In the genomic region with DNA sequence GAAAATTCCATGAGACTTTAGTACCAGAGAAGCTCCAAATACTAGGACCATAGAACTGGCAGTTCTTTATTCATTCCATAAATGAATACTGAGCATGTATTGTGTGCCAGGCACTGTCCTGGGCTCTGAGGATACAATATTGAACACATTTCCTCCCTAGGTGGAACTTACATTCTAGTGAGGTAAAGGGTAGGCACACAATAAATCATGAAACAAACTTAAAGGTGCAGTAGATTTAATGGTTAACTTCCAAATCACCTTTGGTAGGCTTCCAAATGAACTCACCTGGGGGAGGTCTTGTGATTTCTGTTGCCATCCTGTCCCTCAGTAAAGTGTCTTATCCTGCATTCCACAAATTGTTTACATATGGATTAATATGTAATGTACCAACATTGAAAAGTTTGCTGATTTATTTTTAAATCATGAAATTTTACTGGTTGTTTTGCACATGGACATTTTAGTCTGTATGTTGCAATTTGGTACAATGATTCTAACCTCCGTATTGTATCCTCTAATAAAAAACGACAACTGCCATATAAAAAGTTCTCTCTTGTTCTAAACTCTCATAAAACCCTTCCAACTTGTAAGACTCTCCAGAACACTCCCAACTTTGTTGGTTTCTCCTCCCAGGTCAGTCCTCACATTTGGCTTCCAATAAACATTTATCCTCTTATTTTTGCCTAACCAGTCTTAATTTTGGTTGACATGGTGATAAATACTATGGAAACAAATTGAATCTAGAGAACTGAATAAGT, we compare ENCODE assay signal across 9 cellular contexts. TPM values are rescaled to one million over a fixed set of nuclear protein-coding genes. Genes with fewer than 3 reads are reported as not detected.
"Had no signal": no experiment of that assay in that cellular context is flagged by ENCODE, and none has a peak within 500 bp of the region (broad histone marks: within the 10 kb centered on the region; RNA-seq: fewer than 3 reads in every experiment).

No MANE protein-coding gene starts in this region.

- H3K9me3 ChIP-seq: HAP-1 had no signal

- H3K4me3 ChIP-seq: GM23338, HAP-1 had no signal

- H3K4me2 ChIP-seq: GM23338 had no signal

- H3K4me1 ChIP-seq: HAP-1 had no signal

- FAIRE-seq: H1, H54 had no signal

- DNase-seq: HFFc6, KBM-7 had no signal

- H2AFZ ChIP-seq: GM23338 had no signal

- H3K36me3 ChIP-seq: HAP-1 had no signal

- ATAC-seq: GM23338, HCT116, HepG2 had no signal

RNA-seq across cellular contexts. Expression of gene MAGEA11, which starts 4.5 kb away (rescaled TPM):
- total RNA-seq: GM23338, H1, HepG2 had no signal
- polyA plus RNA-seq: GM23338, H1, HepG2, IgD-negative memory B cell had no signal
